1 cellular context compared by ENCODE assay signal in genomic region chr15:47727676-47728075, GRCh38.
TF ChIP-seq lines count a peak whose summit lies in the region.

No MANE protein-coding gene starts in this region.

TF ChIP-seq in HEK293, 187 proteins besides CTCF, POLR2A, EP300 and RAD21 (continued from another document):
- TF ChIP-seq ATF2 (tag by site-specific recombination; IDR thresholded peaks at IDR 0.05; ENCODE audit: low read depth): no peak
